Comparison of ENCODE assay signal across 8 cellular contexts in the genomic region with DNA sequence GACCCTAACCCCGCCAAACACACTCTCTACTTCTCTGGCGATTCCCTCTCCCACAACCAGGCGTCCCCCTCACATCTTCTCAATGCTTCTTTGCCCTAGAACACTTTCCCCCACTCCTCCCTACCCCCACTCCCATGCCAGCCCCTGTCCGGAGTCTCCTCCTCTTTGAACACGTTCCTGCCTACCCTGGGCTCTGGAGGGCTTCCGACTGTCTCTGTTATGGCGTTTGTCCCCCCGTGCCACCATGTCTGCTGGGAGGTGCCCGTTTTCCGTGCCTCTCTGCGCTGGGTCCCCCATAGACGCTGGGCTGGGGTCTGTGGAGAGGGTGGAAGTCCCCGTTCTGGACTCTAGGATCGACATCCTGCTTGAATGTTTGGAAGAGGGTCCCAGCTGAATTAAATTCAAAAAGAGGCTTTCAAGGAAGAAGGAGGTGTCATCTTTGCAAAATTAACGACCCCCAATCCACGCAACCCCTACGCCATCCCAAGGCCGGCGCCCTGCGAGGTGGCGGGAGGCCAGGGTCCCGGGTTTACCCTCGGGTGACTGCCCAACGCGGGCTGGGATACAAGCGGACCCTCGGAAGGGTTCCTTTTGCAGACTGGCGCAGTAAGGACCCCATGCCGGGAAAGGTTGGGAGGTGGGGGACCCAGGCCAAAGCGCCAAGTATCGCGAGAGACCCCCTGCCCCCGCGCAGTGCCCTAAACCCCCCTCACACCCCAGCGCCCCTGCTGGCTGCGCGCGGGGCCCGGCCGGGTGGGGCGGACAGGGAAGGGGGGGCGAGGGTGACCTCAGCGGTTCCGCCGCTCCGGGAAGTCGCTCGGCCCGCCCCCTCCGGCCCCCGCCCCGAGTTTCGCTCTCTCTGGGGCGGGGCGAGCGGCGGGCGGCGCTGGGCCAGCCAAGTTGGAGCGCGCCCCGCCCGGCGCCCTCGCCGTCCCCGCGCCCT. TPM values are rescaled to one million over a fixed set of nuclear protein-coding genes. Genes with fewer than 3 reads are reported as not detected.
DNase-seq lines count a peak whose midpoint lies in the region; ATAC-seq, FAIRE-seq and TF ChIP-seq lines count a peak whose summit lies in the region.

No MANE protein-coding gene starts in this region.

- no peaks in the 10 kb centered on the region for H3K36me3 ChIP-seq in OCI-LY7 (ENCODE audit: insufficient read depth, low read length)
- H3K36me3 ChIP-seq in naive thymus-derived CD4-positive, alpha-beta T cell (ENCODE audit: control insufficient read depth in 2 of 3, insufficient read depth in 3 of 3, low read length in 3 of 3) = no peaks in the 10 kb centered on the region

- POLR2A ChIA-PET in OCI-LY7 (lab: Charles Lee) = no interaction called here
- POLR2A ChIA-PET in naive thymus-derived CD4-positive, alpha-beta T cell (lab: Charles Lee) = interaction anchor here (0.7 to 2.3 kb wide), 10 partner anchors 12 to 134 kb away, joined by 3 to 24 read pairs (median 4); a partner anchor contains a TSS

- no peaks in the 10 kb centered on the region for H3K27me3 ChIP-seq in naive thymus-derived CD4-positive, alpha-beta T cell (ENCODE audit: control insufficient read depth in 2 of 2, insufficient read depth in 2 of 2, low read length in 2 of 2)

- H3K27ac Mint-ChIP-seq in naive thymus-derived CD4-positive, alpha-beta T cell = peak overlapping the region; percentile 32 to 94 (median 88)

- FAIRE-seq in GM12891 (lab: Jason Lieb, UNC) = peak; percentile 13

- peaks cover 16 to 47% (median 32%) of the 10 kb centered on the region in 7 donors for H3K4me1 Mint-ChIP-seq in naive thymus-derived CD4-positive, alpha-beta T cell

- no peaks in the 10 kb centered on the region for H3K79me2 ChIP-seq in OCI-LY7 (ENCODE audit: insufficient read depth, low read depth, low read length)

- peak overlapping the region; percentile 73 for H3K4me2 ChIP-seq in OCI-LY7 (ENCODE audit: low read length)

- CTCF ChIA-PET in OCI-LY7 (lab: Charles Lee; ENCODE audit: unreplicated experiment) = no interaction called here
- CTCF ChIA-PET in naive thymus-derived CD4-positive, alpha-beta T cell (lab: Charles Lee) = interaction anchor here (1.9 kb wide), 1 partner anchor 26 kb away, joined by 4 read pairs; no protein-coding TSS in a partner anchor

- no peaks in the 10 kb centered on the region for H3K9me2 ChIP-seq in OCI-LY7 (ENCODE audit: insufficient read depth, low read length)

- H3K4me3 Mint-ChIP-seq in naive thymus-derived CD4-positive, alpha-beta T cell = peak overlapping the region; percentile 59 to 85 (median 73)

- TF ChIP-seq CTCF in OCI-LY7 (conservative IDR thresholded peaks at IDR 0.05; ENCODE audit: low read length) = peak; percentile 27

- no peaks in the 10 kb centered on the region for H3K36me3 Mint-ChIP-seq in naive thymus-derived CD4-positive, alpha-beta T cell

- intact Hi-C loops in OCI-LY7 (cut with micrococcal nuclease; ENCODE audit: unreplicated experiment) = no loop called here
- intact Hi-C loops in naive thymus-derived CD4-positive, alpha-beta T cell (cut with micrococcal nuclease) = loop anchor here (1.0 to 10.0 kb wide), 7 partner anchors 26 to 505 kb away; a partner anchor contains a TSS

- ATAC-seq in HG02798 (IDR thresholded peaks at IDR 0.05; ENCODE audit: poor library complexity, unreplicated experiment) (peak; percentile 69), GM18870 (IDR thresholded peaks at IDR 0.05; ENCODE audit: unreplicated experiment) (no peak)
- peak; percentile 82 for ATAC-seq in naive thymus-derived CD4-positive, alpha-beta T cell

- no TSS peak for BruUV-seq in OCI-LY7 (replicated peaks; lab: Mats Ljungman, UMichigan)

- peak overlapping the region; percentile 44 for H3K4me3 ChIP-seq in OCI-LY7 (ENCODE audit: low read depth, low read length, poor library complexity, severe bottlenecking)
- H3K4me3 ChIP-seq in naive thymus-derived CD4-positive, alpha-beta T cell (ENCODE audit: low read length) = peak overlapping the region; percentile 41

- H3K27me3 Mint-ChIP-seq in naive thymus-derived CD4-positive, alpha-beta T cell = peaks cover 0 to 2% (median 0%) of the 10 kb centered on the region in 5 donors

- H4K20me1 ChIP-seq in OCI-LY7 (ENCODE audit: insufficient read depth, low read length) = no peaks in the 10 kb centered on the region

- peak; percentile 88 for DNase-seq in GM12891 (ENCODE audit: insufficient read length, low spot score)
- peak; percentile 65 for DNase-seq in OCI-LY7 (ENCODE audit: low spot score)
- DNase-seq in activated T-helper 1 cell treated with Interleukin-2 at 50 U/mL for 16 hours (ENCODE audit: low read depth) = peak; percentile 77
- DNase-seq in fibroblast of gingiva (ENCODE audit: low read depth) = peak; percentile 82
- peak in 7 of 9 donors; percentile 15 to 85 (median 67) for DNase-seq in naive thymus-derived CD4-positive, alpha-beta T cell
- peak; percentile 30 to 75 (median 67) for DNase-seq in stimulated activated naive CD4-positive, alpha-beta T cell (lab: John Stamatoyannopoulos, UW)

- peaks cover 31% of the 10 kb centered on the region for H3K4me1 ChIP-seq in OCI-LY7 (ENCODE audit: insufficient read depth, low read length, poor library complexity, severe bottlenecking)
- H3K4me1 ChIP-seq in naive thymus-derived CD4-positive, alpha-beta T cell (ENCODE audit: control insufficient read depth in 2 of 2, insufficient read depth in 2 of 2, low read length in 2 of 2) = peaks cover 20 to 27% of the 10 kb centered on the region in 2 donors

- no peaks in the 10 kb centered on the region for H3K9me3 ChIP-seq in OCI-LY7 (ENCODE audit: low read length)
- no peaks in the 10 kb centered on the region for H3K9me3 ChIP-seq in naive thymus-derived CD4-positive, alpha-beta T cell (ENCODE audit: control insufficient read depth in 2 of 3, low read length in 3 of 3)

- no peak for TF ChIP-seq POLR2A in GM12891 (IDR thresholded peaks at IDR 0.05; ENCODE audit: low read depth, low read length)

- no peak overlapping the region for H3K27ac ChIP-seq in OCI-LY7 (ENCODE audit: low read depth, low read length, poor library complexity, severe bottlenecking)
- H3K27ac ChIP-seq in naive thymus-derived CD4-positive, alpha-beta T cell (ENCODE audit: low read depth, low read length) = peak overlapping the region; percentile 70

- no peaks in the 10 kb centered on the region for H3K9me3 Mint-ChIP-seq in naive thymus-derived CD4-positive, alpha-beta T cell

- H2AFZ ChIP-seq in OCI-LY7 (ENCODE audit: low read length) = peak overlapping the region; percentile 45; the same call in 1 of the 2 replicates

TF ChIP-seq in GM12891, 5 proteins besides CTCF, POLR2A, EP300 and RAD21:
- TF ChIP-seq POLR2AphosphoS5 (IDR thresholded peaks at IDR 0.05; ENCODE audit: low read depth, low read length) (no peak), PAX5 (IDR thresholded peaks at IDR 0.05; ENCODE audit: insufficient read depth, low read length, severe bottlenecking) (no peak), SPI1 (IDR thresholded peaks at IDR 0.05; ENCODE audit: low read depth, low read length) (no peak), POU2F2 (IDR thresholded peaks at IDR 0.05; ENCODE audit: low read depth, low read length) (no peak), TAF1 (IDR thresholded peaks at IDR 0.05; ENCODE audit: low read depth, low read length) (no peak)

RNA-seq across cellular contexts. Expression of a gene that starts 1.0 kb away (rescaled TPM):
- 0.13 TPM for polyA plus RNA-seq in GM12891 (2012; ENCODE audit: low read depth, missing spikeins)
- total RNA-seq in OCI-LY7 (2014; rRNA removed; shearing (Covaris generic)) = 0.98 and 2.4 TPM in 2 replicates
- total RNA-seq in OCI-LY7 (2022) = 1.9 and 2.4 TPM in 2 replicates
- total RNA-seq in naive thymus-derived CD4-positive, alpha-beta T cell = 10 to 100 TPM in 1 of 5 experiments, 1 to 10 TPM in 4; 3.5 to 11.3 (median 5.5) TPM
- polyA plus RNA-seq in naive thymus-derived CD4-positive, alpha-beta T cell = 1 to 10 TPM; 2.1 TPM

RNA-seq across cellular contexts. Expression of a gene that starts 4.4 kb away (rescaled TPM):
- 47.1 TPM for polyA plus RNA-seq in GM12891 (2012; ENCODE audit: low read depth, missing spikeins)
- total RNA-seq in OCI-LY7 (2014; rRNA removed; shearing (Covaris generic)) = 75.4 and 83.0 TPM in 2 replicates
- 108 and 109 TPM in 2 replicates for total RNA-seq in OCI-LY7 (2022)
- total RNA-seq in naive thymus-derived CD4-positive, alpha-beta T cell = 100 to 1,000 TPM in 1 of 5 experiments, 10 to 100 TPM in 4; 70.4 to 131 (median 88.9) TPM
- 10 to 100 TPM in 1 of 2 donors, 1 to 10 TPM in 1; 6.8 to 12.3 TPM for polyA plus RNA-seq in naive thymus-derived CD4-positive, alpha-beta T cell

RNA-seq across cellular contexts. Expression of a gene that starts 47.0 kb away (rescaled TPM):
- polyA plus RNA-seq in GM12891 (2012; ENCODE audit: low read depth, missing spikeins) = 76.5 TPM
- total RNA-seq in OCI-LY7 (2014; rRNA removed; shearing (Covaris generic)) = 215 and 244 TPM in 2 replicates
- 88.3 and 111 TPM in 2 replicates for total RNA-seq in OCI-LY7 (2022)
- 10 to 100 TPM; 61.4 to 97.7 (median 77.4) TPM for total RNA-seq in naive thymus-derived CD4-positive, alpha-beta T cell
- polyA plus RNA-seq in naive thymus-derived CD4-positive, alpha-beta T cell = 100 to 1,000 TPM; 269 to 276 TPM
